9 cellular contexts compared by ENCODE assay signal in the genomic region with DNA sequence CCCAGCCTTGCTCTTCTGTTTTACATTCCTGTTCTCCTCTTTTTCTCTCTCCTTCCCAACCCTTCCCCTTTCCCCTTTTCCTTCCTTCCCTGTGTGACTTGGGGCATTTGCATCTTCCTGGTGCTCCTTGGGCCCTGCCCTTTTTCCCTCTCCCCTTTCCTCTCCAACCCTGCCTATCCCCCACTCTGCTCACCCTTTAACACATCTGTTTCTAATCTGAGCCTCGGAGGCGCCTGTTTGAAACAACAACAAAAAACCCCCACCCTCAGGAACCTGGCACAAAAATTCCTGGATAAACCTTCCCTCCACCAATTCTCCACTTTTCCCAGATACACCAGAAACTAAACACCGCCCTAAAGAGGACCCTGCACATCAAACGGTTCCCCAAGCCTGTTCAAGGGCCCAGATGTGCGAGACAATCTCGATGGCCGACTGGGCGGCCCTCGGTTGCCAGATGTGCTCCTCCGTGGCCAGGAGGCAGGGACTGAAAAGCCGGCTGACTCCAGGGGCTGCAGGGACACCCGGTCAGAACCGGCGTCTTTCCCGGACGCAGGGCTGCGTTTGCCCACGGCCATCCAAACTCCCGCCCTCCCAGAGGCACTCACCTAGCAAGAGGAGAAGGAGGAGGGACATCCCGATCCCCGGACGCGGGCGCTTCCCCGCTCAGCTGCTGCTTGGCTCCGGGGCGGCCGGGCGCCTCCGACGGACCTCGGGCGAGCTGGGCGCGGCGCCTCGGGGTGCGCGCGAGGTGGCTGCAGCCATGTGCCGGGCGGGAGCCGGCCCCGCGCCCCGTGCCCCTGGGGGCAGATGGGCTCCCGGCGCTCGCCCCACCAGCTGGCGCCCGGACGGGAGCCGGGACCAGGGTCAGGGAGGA. TPM values are rescaled to one million over a fixed set of nuclear protein-coding genes. Genes with fewer than 3 reads are reported as not detected.
A peak's percentile ranks its signal among the peaks of the same experiment; 100 is the strongest.
DNase-seq lines count a peak whose midpoint lies in the region; ATAC-seq, FAIRE-seq and TF ChIP-seq lines count a peak whose summit lies in the region.
"Had no signal": no experiment of that assay in that cellular context is flagged by ENCODE, and none has a peak within 500 bp of the region (broad histone marks: within the 10 kb centered on the region; RNA-seq: fewer than 3 reads in every experiment).

No MANE protein-coding gene starts in this region.

- H3K27me3 Mint-ChIP-seq in stimulated activated memory B cell treated with anti-CD40 and anti-IgM and Interleukin-4, amounts not matched to agents 10 μg/mL and 1 μg/mL and 100 μg/mL, for 72 hours, result peaks cover 61% of the 10 kb centered on the region

- H3K9me3 ChIP-seq in Panc1 (ENCODE audit: control insufficient read depth, insufficient read depth, low read depth, low read length), result no peaks in the 10 kb centered on the region
- H3K9me3 ChIP-seq in pancreas, result no peaks in the 10 kb centered on the region

- in situ Hi-C loops in Panc1 (cut with HindIII; ENCODE audit: low pct_unique_long_range_greater_than_20kb, low sequenced_read_pairs), result no loop called here

- FAIRE-seq in pancreas (lab: Jason Lieb, UNC) (no peak), frontal cortex (lab: Jason Lieb, UNC) (no peak)

- peaks cover 10% of the 10 kb centered on the region for H3K4me1 Mint-ChIP-seq in stimulated activated memory B cell treated with anti-CD40 and anti-IgM and Interleukin-4, amounts not matched to agents 10 μg/mL and 1 μg/mL and 100 μg/mL, for 72 hours

- TF ChIP-seq CTCF in Panc1 (IDR thresholded peaks at IDR 0.05) (no peak), fibroblast of the aortic adventitia (IDR thresholded peaks at IDR 0.05; ENCODE audit: insufficient read depth, low read length) (no peak), pancreas (IDR thresholded peaks at IDR 0.05) (no peak)

- H3K36me3 Mint-ChIP-seq in stimulated activated memory B cell treated with anti-CD40 and anti-IgM and Interleukin-4, amounts not matched to agents 10 μg/mL and 1 μg/mL and 100 μg/mL, for 72 hours, result no peaks in the 10 kb centered on the region

- H3K4me3 Mint-ChIP-seq in stimulated activated memory B cell treated with anti-CD40 and anti-IgM and Interleukin-4, amounts not matched to agents 10 μg/mL and 1 μg/mL and 100 μg/mL, for 72 hours, result no peak overlapping the region

- 6 to 8% methylated on average over 51 to 53 of the region's 53 CpGs for WGBS in pancreas, 2 donors

- H3K27ac ChIP-seq in Panc1 (ENCODE audit: low read length) (no peak overlapping the region), pancreas (no peak overlapping the region)

- intact Hi-C loops in Panc1 (cut with micrococcal nuclease; ENCODE audit: unreplicated experiment), result no loop called here
- intact Hi-C loops in pancreas (cut with DNase I), result no loop called here

- H3K4me1 ChIP-seq in Panc1 (ENCODE audit: control insufficient read depth, insufficient read depth, low read length), result no peaks in the 10 kb centered on the region
- no peaks in the 10 kb centered on the region for H3K4me1 ChIP-seq in pancreas

- DNase-seq in ELR (ENCODE audit: low read depth) (peak; percentile 70), Panc1 (ENCODE audit: low read depth, low spot score) (no peak), fibroblast of the aortic adventitia (ENCODE audit: low read depth) (peak; percentile 63), pancreas (peak in 3 of 6 donors; percentile 28 to 63 (median 61)), frontal cortex (ENCODE audit: low spot score in 2 of 2) (no peak), 8988T (no peak)

- CTCF ChIA-PET in Panc1 (lab: Charles Lee), result interaction anchor here (0.6 to 1.1 kb wide), 2 partner anchors 63 to 92 kb away, joined by 3 to 5 read pairs; no protein-coding TSS in a partner anchor

- H3K27ac Mint-ChIP-seq in stimulated activated memory B cell treated with anti-CD40 and anti-IgM and Interleukin-4, amounts not matched to agents 10 μg/mL and 1 μg/mL and 100 μg/mL, for 72 hours, result no peak overlapping the region

- H3K36me3 ChIP-seq in Panc1 (ENCODE audit: control insufficient read depth, insufficient read depth, low read length), result no peaks in the 10 kb centered on the region
- H3K36me3 ChIP-seq in pancreas, result no peaks in the 10 kb centered on the region

- POLR2A ChIA-PET in Panc1 (lab: Charles Lee), result no interaction called here

- BruUV-seq in Panc1 (replicated peaks; lab: Mats Ljungman, UMichigan), result no TSS peak

- ATAC-seq in Panc1 (peak; percentile 74), pancreas (peak; percentile 29 to 66 (median 53)), GM18868 (IDR thresholded peaks at IDR 0.05; ENCODE audit: unreplicated experiment) (no peak)
- ATAC-seq in stimulated activated memory B cell treated with anti-CD40 and anti-IgM and Interleukin-4, amounts not matched to agents 10 μg/mL and 1 μg/mL and 100 μg/mL, for 72 hours, result no peak

- H3K27me3 ChIP-seq in Panc1 (ENCODE audit: control insufficient read depth, insufficient read depth, low read length) (peaks cover 21% of the 10 kb centered on the region), pancreas (no peaks in the 10 kb centered on the region)

- H3K4me3 ChIP-seq in Panc1 (ENCODE audit: low read depth in 2 of 2, low read length in 2 of 2) (peak overlapping the region; percentile 47 to 58), fibroblast of the aortic adventitia (ENCODE audit: low read depth, low read length) (peak overlapping the region; percentile 87), pancreas (peak overlapping the region; percentile 3 to 35 (median 29))

- H3K9me3 Mint-ChIP-seq in stimulated activated memory B cell treated with anti-CD40 and anti-IgM and Interleukin-4, amounts not matched to agents 10 μg/mL and 1 μg/mL and 100 μg/mL, for 72 hours, result no peaks in the 10 kb centered on the region
- H3K9me3 Mint-ChIP-seq: IgD-negative memory B cell had no signal

RNA-seq across cellular contexts. Expression of gene CLMP, which starts 0.5 kb away (rescaled TPM):
- total RNA-seq in Panc1 (2021; ENCODE audit: unreplicated experiment) (1.5 TPM), fibroblast of the aortic adventitia (ENCODE audit: low replicate concordance) (187 and 235 TPM in 2 replicates), pancreas (1 to 10 TPM in 3 of 6 donors, under 1 TPM in 3; 0.46 to 5.5 (median 2.3) TPM), frontal cortex (50.5 TPM)
- 0.55 TPM for polyA plus RNA-seq in Panc1 (2012; ENCODE audit: insufficient read length)
- polyA plus RNA-seq in pancreas, result 1 to 10 TPM in 1 of 2 donors, under 1 TPM in 1; 0.61 to 1.1 TPM

Comparison
In these comparisons a context has a peak if more than half of its experiments do, and no peak if none do; other contexts are left out.
1. DNase-seq: peak in ELR (single experiment) and fibroblast of the aortic adventitia (single experiment); none in Panc1 (single experiment), frontal cortex (0 of 2) and 8988T (single experiment).
2. ATAC-seq: peak in Panc1 (single experiment) and pancreas (4 of 4); none in stimulated activated memory B cell treated with anti-CD40 and anti-IgM and Interleukin-4, amounts not matched to agents 10 μg/mL and 1 μg/mL and 100 μg/mL, for 72 hours (single experiment) and GM18868 (single experiment).
3. H3K4me3 ChIP-seq: peak in every context shown above with its lines; median percentile 87 in fibroblast of the aortic adventitia; 52 in Panc1; 29 in pancreas.